Comparison of ENCODE assay signal across 2 cellular contexts in the genomic region with DNA sequence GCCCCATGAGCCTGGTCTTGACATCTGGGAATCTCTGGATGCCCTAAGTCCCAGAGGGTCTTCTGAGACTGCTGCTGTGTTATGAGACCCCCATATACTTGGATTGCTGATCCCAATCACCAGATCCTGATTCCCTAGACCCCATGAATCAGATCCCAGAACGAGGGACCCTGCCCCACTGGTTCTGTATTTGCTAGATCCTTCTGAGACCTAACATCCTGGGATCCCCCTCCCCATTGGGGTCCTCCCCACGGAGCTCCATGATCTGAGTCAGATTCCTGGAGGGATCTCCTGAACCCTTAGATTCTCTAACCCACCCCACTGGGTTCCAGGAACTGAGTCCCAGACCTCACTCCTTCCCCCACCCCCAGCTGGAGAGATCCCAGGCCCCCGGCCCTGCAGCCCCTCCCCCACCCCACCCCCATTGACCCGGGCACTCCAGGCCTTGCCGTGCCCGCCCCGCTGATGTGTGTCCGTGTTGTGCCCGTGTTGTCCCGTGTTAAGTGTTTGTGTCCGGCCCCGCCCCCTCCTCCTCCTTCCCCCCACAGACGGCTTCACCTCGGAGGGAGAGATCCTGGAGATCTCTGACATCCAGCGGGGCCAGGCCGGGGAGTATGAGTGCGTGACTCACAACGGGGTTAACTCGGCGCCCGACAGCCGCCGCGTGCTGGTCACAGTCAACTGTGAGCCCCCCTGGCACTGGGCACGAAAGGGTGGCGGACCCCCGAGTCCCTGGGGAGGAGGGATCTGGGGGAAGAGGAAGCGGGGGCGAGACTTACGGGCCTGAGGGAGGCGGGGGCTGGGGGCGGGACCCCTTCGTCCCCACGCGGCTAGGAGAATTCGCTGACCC.
TF ChIP-seq lines count a peak whose summit lies in the region.

No MANE protein-coding gene starts in this region.

TF ChIP-seq in A549, 52 proteins besides CTCF, POLR2A, EP300 and RAD21:
- TF ChIP-seq, protein P1, sequence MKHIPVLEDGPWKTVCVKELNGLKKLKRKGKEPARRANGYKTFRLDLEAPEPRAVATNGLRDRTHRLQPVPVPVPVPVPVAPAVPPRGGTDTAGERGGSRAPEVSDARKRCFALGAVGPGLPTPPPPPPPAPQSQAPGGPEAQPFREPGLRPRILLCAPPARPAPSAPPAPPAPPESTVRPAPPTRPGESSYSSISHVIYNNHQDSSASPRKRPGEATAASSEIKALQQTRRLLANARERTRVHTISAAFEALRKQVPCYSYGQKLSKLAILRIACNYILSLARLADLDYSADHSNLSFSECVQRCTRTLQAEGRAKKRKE (CRISPR knock-in tag; IDR thresholded peaks at IDR 0.05; ENCODE audit: low read depth): no peak
- TF ChIP-seq FOXS1 (CRISPR knock-in tag; IDR thresholded peaks at IDR 0.05) (no peak), FOSB (CRISPR knock-in tag; IDR thresholded peaks at IDR 0.05) (no peak), FOSL2 (IDR thresholded peaks at IDR 0.05) (no peak), FOSL2 (CRISPR knock-in tag; IDR thresholded peaks at IDR 0.05) (no peak), EHF (CRISPR knock-in tag; IDR thresholded peaks at IDR 0.05) (no peak), EHMT2 (IDR thresholded peaks at IDR 0.05; ENCODE audit: low read depth) (no peak), RARB (CRISPR knock-in tag; IDR thresholded peaks at IDR 0.05) (no peak), TP53 (CRISPR knock-in tag; IDR thresholded peaks at IDR 0.05) (no peak)

TF ChIP-seq in GM23338, 12 proteins besides CTCF, POLR2A, EP300 and RAD21:
- no peak for TF ChIP-seq EZH2 (IDR thresholded peaks at IDR 0.05; ENCODE audit: low read depth, unreplicated experiment)
- TF ChIP-seq, protein P2, sequence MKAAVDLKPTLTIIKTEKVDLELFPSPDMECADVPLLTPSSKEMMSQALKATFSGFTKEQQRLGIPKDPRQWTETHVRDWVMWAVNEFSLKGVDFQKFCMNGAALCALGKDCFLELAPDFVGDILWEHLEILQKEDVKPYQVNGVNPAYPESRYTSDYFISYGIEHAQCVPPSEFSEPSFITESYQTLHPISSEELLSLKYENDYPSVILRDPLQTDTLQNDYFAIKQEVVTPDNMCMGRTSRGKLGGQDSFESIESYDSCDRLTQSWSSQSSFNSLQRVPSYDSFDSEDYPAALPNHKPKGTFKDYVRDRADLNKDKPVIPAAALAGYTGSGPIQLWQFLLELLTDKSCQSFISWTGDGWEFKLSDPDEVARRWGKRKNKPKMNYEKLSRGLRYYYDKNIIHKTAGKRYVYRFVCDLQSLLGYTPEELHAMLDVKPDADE (IDR thresholded peaks at IDR 0.05): no peak
- TF ChIP-seq NANOG (IDR thresholded peaks at IDR 0.05; ENCODE audit: borderline replicate concordance): no peak
- TF ChIP-seq ZNF331 (CRISPR knock-in tag; IDR thresholded peaks at IDR 0.05; ENCODE audit: low read depth): no peak
- no peak for TF ChIP-seq STAT1 (IDR thresholded peaks at IDR 0.05; ENCODE audit: unreplicated experiment)
- no peak for TF ChIP-seq CREB1 (CRISPR knock-in tag; IDR thresholded peaks at IDR 0.05; ENCODE audit: low read depth)
- no peak for TF ChIP-seq EZH2phosphoT487 (IDR thresholded peaks at IDR 0.05; ENCODE audit: unreplicated experiment)
- no peak for TF ChIP-seq POLR2AphosphoS5 (IDR thresholded peaks at IDR 0.05; ENCODE audit: low read depth)
- TF ChIP-seq ZNF114 (CRISPR knock-in tag; IDR thresholded peaks at IDR 0.05): no peak
